31 cellular contexts compared by ENCODE assay signal in genomic region chr13:111492958-111493357, GRCh38.
"Had no signal": no experiment of that assay in that cellular context is flagged by ENCODE, and none has a peak within 500 bp of the region (broad histone marks: within the 10 kb centered on the region; RNA-seq: fewer than 3 reads in every experiment).

No MANE protein-coding gene starts in this region.

- DNase-seq: Karpas-422, Kasumi-1, MG63, MM.1S, MV-4-11, NCI-H1048, NCI-H1092, NCI-H1092 treated with DMSO at 0.1 percent for 48 hours, NCI-H1105, NCI-H1105 treated with DMSO at 0.1 percent for 48 hours, NCI-H1417 treated with DMSO at 0.1 percent for 48 hours, NCI-H1436, NCI-H1436 treated with DMSO at 0.1 percent for 48 hours, NCI-H1694, NCI-H1694 treated with DMSO at 0.1 percent for 48 hours, NCI-H187, NCI-H187 treated with DMSO at 0.1 percent for 48 hours, NCI-H1930, NCI-H2029, NCI-H2029 treated with DMSO at 0.1 percent for 48 hours, NCI-H2081 treated with DMSO at 0.1 percent for 48 hours, NCI-H2107, NCI-H2171, NCI-H2171 treated with DMSO at 0.1 percent for 48 hours, NCI-H2227 treated with DMSO at 0.1 percent for 48 hours, NCI-H226, NCI-H446, NCI-H446 treated with DMSO at 0.1 percent for 48 hours, NCI-H510A, NCI-H510A treated with DMSO at 0.1 percent for 48 hours had no signal

- H3K4me3 ChIP-seq: MG63 had no signal

- H3K27ac ChIP-seq: KMS-11 had no signal

- H3K36me3 ChIP-seq: MG63 had no signal

- H3K4me2 ChIP-seq: KMS-11 had no signal

- H3K9ac ChIP-seq: KMS-11 had no signal

- H3K9me3 ChIP-seq: MG63 had no signal

- H3K27me3 ChIP-seq: MG63 had no signal
